Comparison of ENCODE assay signal across 23 cellular contexts in genomic region chr7:80420876-80421275, GRCh38.
DNase-seq lines count a peak whose midpoint lies in the region; TF ChIP-seq lines count a peak whose summit lies in the region.
"Had no signal": no experiment of that assay in that cellular context is flagged by ENCODE, and none has a peak within 500 bp of the region (broad histone marks: within the 10 kb centered on the region; RNA-seq: fewer than 3 reads in every experiment).

No MANE protein-coding gene starts in this region.

- no peak overlapping the region for H3K4me3 Mint-ChIP-seq in type B pancreatic cell
- H3K4me3 Mint-ChIP-seq: CD4-positive, CD25-positive, alpha-beta regulatory T cell; GM23338; H9 had no signal

- TF ChIP-seq CTCF in PC-9 (conservative IDR thresholded peaks at IDR 0.05), result no peak
- TF ChIP-seq CTCF in type B pancreatic cell (conservative IDR thresholded peaks at IDR 0.05), result no peak
- no peak for TF ChIP-seq CTCF in prostate gland (IDR thresholded peaks at IDR 0.05)

- intact Hi-C loops in PC-9 (cut with micrococcal nuclease; ENCODE audit: unreplicated experiment), result no loop called here
- intact Hi-C loops in prostate gland (cut with DNase I), result no loop called here

- H3K4me3 ChIP-seq in PC-9 (no peak overlapping the region), prostate gland (no peak overlapping the region)
- no peak overlapping the region for H3K4me3 ChIP-seq in effector memory CD4-positive, alpha-beta T cell (ENCODE audit: insufficient read depth, low read depth, low read length, poor library complexity, severe bottlenecking)
- H3K4me3 ChIP-seq: GM23338, K562, MG63, SJSA1 had no signal

- peak overlapping the region; percentile 40; the same call in 1 of the 2 replicates for H2AFZ ChIP-seq in PC-9
- H2AFZ ChIP-seq: GM23338 had no signal

- H3K4me1 ChIP-seq in PC-9 (replicated peaks; ENCODE audit: insufficient read depth) (no peaks in the 10 kb centered on the region; the same call in 1 of the 2 replicates), prostate gland (replicated peaks) (no peaks in the 10 kb centered on the region)
- no peaks in the 10 kb centered on the region for H3K4me1 ChIP-seq in effector memory CD4-positive, alpha-beta T cell (ENCODE audit: control insufficient read depth, insufficient read depth, low read length, poor library complexity, severe bottlenecking)
- H3K4me1 ChIP-seq: SJSA1 had no signal

- 75% methylated on average over 2 of the region's 2 CpGs for WGBS in prostate gland

- BruUV-seq in PC-9 (replicated peaks; lab: Mats Ljungman, UMichigan), result no TSS peak

- no peaks in the 10 kb centered on the region for H3K4me1 Mint-ChIP-seq in type B pancreatic cell (ENCODE audit: unreplicated experiment)
- H3K4me1 Mint-ChIP-seq: CD4-positive, CD25-positive, alpha-beta regulatory T cell; GM23338; H9 had no signal

- no peaks in the 10 kb centered on the region for H3K27me3 ChIP-seq in PC-9 (ENCODE audit: insufficient read depth, low read depth)
- no peaks in the 10 kb centered on the region for H3K27me3 ChIP-seq in prostate gland (replicated peaks; ENCODE audit: insufficient read depth)
- H3K27me3 ChIP-seq in effector memory CD4-positive, alpha-beta T cell (replicated peaks; ENCODE audit: control insufficient read depth, insufficient read depth, low read length, poor library complexity, severe bottlenecking), result no peaks in the 10 kb centered on the region
- H3K27me3 ChIP-seq: MG63, SJSA1 had no signal

- DNase-seq in DMS53 (lab: John Stamatoyannopoulos, UW), result peak; percentile 42
- DNase-seq in DMS53 treated with DMSO at 0.1 percent for 48 hours (lab: John Stamatoyannopoulos, UW; ENCODE audit: unreplicated experiment), result no peak
- peak in 1 of 2 experiments; percentile 38 for DNase-seq in PC-9
- peak; percentile 50 to 54 for DNase-seq in lung microvascular endothelial cell (ENCODE audit: low read depth in 2 of 2)
- no peak for DNase-seq in type B pancreatic cell (ENCODE audit: extremely low spot score, unreplicated experiment)
- no peak for DNase-seq in NCI-H510A (lab: John Stamatoyannopoulos, UW)
- DNase-seq in prostate gland (ENCODE audit: low spot score), result no peak
- no peak for DNase-seq in effector memory CD4-positive, alpha-beta T cell
- DNase-seq: CD4-positive, CD25-positive, alpha-beta regulatory T cell; H9; Kasumi-1; MG63; NCI-H1105 treated with DMSO at 0.1 percent for 48 hours; NCI-H146; NCI-H1930; NCI-H2107; NCI-H524 treated with DMSO at 0.1 percent for 48 hours; NCI-H774 had no signal

- no peaks in the 10 kb centered on the region for H3F3A ChIP-seq in PC-9 (ENCODE audit: insufficient read depth, low read depth)

- no peaks in the 10 kb centered on the region for H3K9me2 ChIP-seq in PC-9 (ENCODE audit: insufficient read depth)

- H3K27ac ChIP-seq in PC-9 (no peak overlapping the region), prostate gland (no peak overlapping the region)
- no peak overlapping the region for H3K27ac ChIP-seq in effector memory CD4-positive, alpha-beta T cell (ENCODE audit: insufficient read depth, low read length, poor library complexity, severe bottlenecking)
- H3K27ac ChIP-seq: 22Rv1, HL-60, SJSA1 had no signal

- H3K36me3 ChIP-seq in PC-9 (ENCODE audit: low read depth), result no peaks in the 10 kb centered on the region
- no peaks in the 10 kb centered on the region for H3K36me3 ChIP-seq in prostate gland
- no peaks in the 10 kb centered on the region for H3K36me3 ChIP-seq in effector memory CD4-positive, alpha-beta T cell (ENCODE audit: control insufficient read depth, insufficient read depth, low read length)
- H3K36me3 ChIP-seq: MG63, SJSA1 had no signal

- H3K27me3 Mint-ChIP-seq in type B pancreatic cell, result no peaks in the 10 kb centered on the region

- no peaks in the 10 kb centered on the region for H4K20me1 ChIP-seq in PC-9 (ENCODE audit: insufficient read depth)

- H3K27ac Mint-ChIP-seq in type B pancreatic cell, result peak overlapping the region; percentile 30
- H3K27ac Mint-ChIP-seq: CD4-positive, CD25-positive, alpha-beta regulatory T cell; GM23338; H9 had no signal

- POLR2A ChIA-PET in PC-9 (lab: Charles Lee; ENCODE audit: unreplicated experiment), result no interaction called here

- no peaks in the 10 kb centered on the region for H3K9me3 ChIP-seq in PC-9 (ENCODE audit: insufficient read depth, low read depth)
- H3K9me3 ChIP-seq in prostate gland, result no peaks in the 10 kb centered on the region
- H3K9me3 ChIP-seq in effector memory CD4-positive, alpha-beta T cell (ENCODE audit: control insufficient read depth, low read length), result no peaks in the 10 kb centered on the region
- H3K9me3 ChIP-seq: MG63, SJSA1 had no signal

- no peak overlapping the region for H3K4me2 ChIP-seq in PC-9
- H3K4me2 ChIP-seq: GM23338 had no signal

- H3K9me3 Mint-ChIP-seq in type B pancreatic cell, result no peaks in the 10 kb centered on the region
- H3K9me3 Mint-ChIP-seq: GM23338, H9 had no signal

- H3K79me2 ChIP-seq in PC-9 (ENCODE audit: low read depth), result no peaks in the 10 kb centered on the region

- CTCF ChIA-PET in PC-9 (lab: Charles Lee), result no interaction called here

- no peak for TF ChIP-seq POLR2A in prostate gland (IDR thresholded peaks at IDR 0.05)

- H3K36me3 Mint-ChIP-seq in type B pancreatic cell, result no peaks in the 10 kb centered on the region
- H3K36me3 Mint-ChIP-seq: CD4-positive, CD25-positive, alpha-beta regulatory T cell had no signal

Comparison
In these comparisons a context has a peak if more than half of its experiments do, and no peak if none do; other contexts are left out.
1. DNase-seq: peak in DMS53 (single experiment) and lung microvascular endothelial cell (2 of 2); none in DMS53 treated with DMSO at 0.1 percent for 48 hours (single experiment), type B pancreatic cell (single experiment), NCI-H510A (single experiment), prostate gland (single experiment) and effector memory CD4-positive, alpha-beta T cell (0 of 3).